In the genomic region with DNA sequence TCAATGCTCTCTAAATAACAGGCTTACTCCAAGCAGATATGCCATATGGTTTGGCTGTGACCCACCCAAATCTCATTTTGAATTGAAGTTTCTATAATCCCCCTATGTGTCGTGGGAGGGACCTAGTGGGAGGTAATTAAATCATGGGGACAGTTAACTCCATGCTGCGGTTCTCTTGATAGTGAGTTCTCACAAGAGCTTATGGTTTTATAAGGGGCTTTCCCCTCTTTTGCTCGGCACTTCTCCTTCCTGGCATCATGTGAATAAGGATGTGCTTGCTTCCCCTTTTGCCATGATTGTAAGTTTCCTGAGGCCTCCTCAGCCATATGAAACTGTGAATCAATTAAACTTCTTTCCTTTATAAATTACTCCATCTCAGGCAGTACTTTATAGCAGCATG, we compare ENCODE assay signal across 1 cellular context.
TF ChIP-seq lines count a peak whose summit lies in the region.

No MANE protein-coding gene starts in this region.

TF ChIP-seq in GM12878, 131 proteins besides CTCF, POLR2A, EP300 and RAD21 (continued from another document):
- TF ChIP-seq, protein P1, sequence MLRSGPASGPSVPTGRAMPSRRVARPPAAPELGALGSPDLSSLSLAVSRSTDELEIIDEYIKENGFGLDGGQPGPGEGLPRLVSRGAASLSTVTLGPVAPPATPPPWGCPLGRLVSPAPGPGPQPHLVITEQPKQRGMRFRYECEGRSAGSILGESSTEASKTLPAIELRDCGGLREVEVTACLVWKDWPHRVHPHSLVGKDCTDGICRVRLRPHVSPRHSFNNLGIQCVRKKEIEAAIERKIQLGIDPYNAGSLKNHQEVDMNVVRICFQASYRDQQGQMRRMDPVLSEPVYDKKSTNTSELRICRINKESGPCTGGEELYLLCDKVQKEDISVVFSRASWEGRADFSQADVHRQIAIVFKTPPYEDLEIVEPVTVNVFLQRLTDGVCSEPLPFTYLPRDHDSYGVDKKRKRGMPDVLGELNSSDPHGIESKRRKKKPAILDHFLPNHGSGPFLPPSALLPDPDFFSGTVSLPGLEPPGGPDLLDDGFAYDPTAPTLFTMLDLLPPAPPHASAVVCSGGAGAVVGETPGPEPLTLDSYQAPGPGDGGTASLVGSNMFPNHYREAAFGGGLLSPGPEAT (IDR thresholded peaks at IDR 0.05; ENCODE audit: low read depth), result no peak
- no peak for TF ChIP-seq ETV6 (conservative IDR thresholded peaks at IDR 0.05 in 1 of 2, IDR thresholded peaks at IDR 0.05 in 1 of 2; ENCODE audit: borderline replicate concordance in 1 of 2, low read depth in 1 of 2)
- TF ChIP-seq NBN (IDR thresholded peaks at IDR 0.05), result no peak
- TF ChIP-seq CREM (IDR thresholded peaks at IDR 0.05; ENCODE audit: low read depth), result no peak
- TF ChIP-seq, protein P2, sequence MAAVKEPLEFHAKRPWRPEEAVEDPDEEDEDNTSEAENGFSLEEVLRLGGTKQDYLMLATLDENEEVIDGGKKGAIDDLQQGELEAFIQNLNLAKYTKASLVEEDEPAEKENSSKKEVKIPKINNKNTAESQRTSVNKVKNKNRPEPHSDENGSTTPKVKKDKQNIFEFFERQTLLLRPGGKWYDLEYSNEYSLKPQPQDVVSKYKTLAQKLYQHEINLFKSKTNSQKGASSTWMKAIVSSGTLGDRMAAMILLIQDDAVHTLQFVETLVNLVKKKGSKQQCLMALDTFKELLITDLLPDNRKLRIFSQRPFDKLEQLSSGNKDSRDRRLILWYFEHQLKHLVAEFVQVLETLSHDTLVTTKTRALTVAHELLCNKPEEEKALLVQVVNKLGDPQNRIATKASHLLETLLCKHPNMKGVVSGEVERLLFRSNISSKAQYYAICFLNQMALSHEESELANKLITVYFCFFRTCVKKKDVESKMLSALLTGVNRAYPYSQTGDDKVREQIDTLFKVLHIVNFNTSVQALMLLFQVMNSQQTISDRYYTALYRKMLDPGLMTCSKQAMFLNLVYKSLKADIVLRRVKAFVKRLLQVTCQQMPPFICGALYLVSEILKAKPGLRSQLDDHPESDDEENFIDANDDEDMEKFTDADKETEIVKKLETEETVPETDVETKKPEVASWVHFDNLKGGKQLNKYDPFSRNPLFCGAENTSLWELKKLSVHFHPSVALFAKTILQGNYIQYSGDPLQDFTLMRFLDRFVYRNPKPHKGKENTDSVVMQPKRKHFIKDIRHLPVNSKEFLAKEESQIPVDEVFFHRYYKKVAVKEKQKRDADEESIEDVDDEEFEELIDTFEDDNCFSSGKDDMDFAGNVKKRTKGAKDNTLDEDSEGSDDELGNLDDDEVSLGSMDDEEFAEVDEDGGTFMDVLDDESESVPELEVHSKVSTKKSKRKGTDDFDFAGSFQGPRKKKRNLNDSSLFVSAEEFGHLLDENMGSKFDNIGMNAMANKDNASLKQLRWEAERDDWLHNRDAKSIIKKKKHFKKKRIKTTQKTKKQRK (IDR thresholded peaks at IDR 0.05; ENCODE audit: low read depth, low read length), result no peak
